Comparison of ENCODE assay signal across 9 cellular contexts in genomic region chr4:169485791-169486742, GRCh38.
DNase-seq lines count a peak whose midpoint lies in the region; ATAC-seq, FAIRE-seq and TF ChIP-seq lines count a peak whose summit lies in the region.
"Had no signal": no experiment of that assay in that cellular context is flagged by ENCODE, and none has a peak within 500 bp of the region (broad histone marks: within the 10 kb centered on the region; RNA-seq: fewer than 3 reads in every experiment).

No MANE protein-coding gene starts in this region.

- CTCF ChIA-PET in BJ (lab: Yijun Ruan, JAX), result interaction anchor here (0.6 to 1.8 kb wide), 15 partner anchors 10 to 562 kb away, joined by 3 to 13 read pairs (median 4); partner anchors contain the start of gene CBR4
- CTCF ChIA-PET in activated CD8-positive, alpha-beta T cell treated with anti-CD3 and anti-CD28 coated beads for 36 hours (lab: Charles Lee), result interaction anchor here (0.8 to 1.7 kb wide), 14 partner anchors 10 to 565 kb away, joined by 3 to 25 read pairs (median 4); no protein-coding TSS in a partner anchor

- peak; percentile 41 for TF ChIP-seq CTCF in BJ (IDR thresholded peaks at IDR 0.05; ENCODE audit: insufficient read depth, low read depth, low read length)
- peak; percentile 77 for TF ChIP-seq CTCF in activated CD8-positive, alpha-beta T cell treated with anti-CD3 and anti-CD28 coated beads for 36 hours (IDR thresholded peaks at IDR 0.05)
- peak; percentile 47 for TF ChIP-seq CTCF in glutamatergic neuron (IDR thresholded peaks at IDR 0.05; ENCODE audit: partially characterized antibody, unreplicated experiment)

- H3K9me3 Mint-ChIP-seq in activated CD8-positive, alpha-beta T cell treated with anti-CD3 and anti-CD28 coated beads for 36 hours, result no peaks in the 10 kb centered on the region
- H3K9me3 Mint-ChIP-seq in glutamatergic neuron (ENCODE audit: unreplicated experiment), result peaks cover 4% of the 10 kb centered on the region

- peak; percentile 80 for FAIRE-seq in GM12892 (lab: Jason Lieb, UNC)

- intact Hi-C loops in activated CD8-positive, alpha-beta T cell treated with anti-CD3 and anti-CD28 coated beads for 36 hours (cut with micrococcal nuclease), result loop anchor here (5.0 kb wide), 1 partner anchor 564 kb away; no protein-coding TSS in a partner anchor

- H3K4me3 Mint-ChIP-seq in activated CD8-positive, alpha-beta T cell treated with anti-CD3 and anti-CD28 coated beads for 36 hours, result no peak overlapping the region
- no peak overlapping the region for H3K4me3 Mint-ChIP-seq in glutamatergic neuron (ENCODE audit: unreplicated experiment)
- H3K4me3 Mint-ChIP-seq: T-helper 17 cell had no signal

- H3K4me3 ChIP-seq in BJ (ENCODE audit: low read depth, low read length), result no peak overlapping the region

- H3K36me3 ChIP-seq in BJ (ENCODE audit: control insufficient read depth, insufficient read depth, low read length), result no peaks in the 10 kb centered on the region

- H3K27me3 Mint-ChIP-seq in activated CD8-positive, alpha-beta T cell treated with anti-CD3 and anti-CD28 coated beads for 36 hours, result no peaks in the 10 kb centered on the region
- no peaks in the 10 kb centered on the region for H3K27me3 Mint-ChIP-seq in glutamatergic neuron (ENCODE audit: unreplicated experiment)
- H3K27me3 Mint-ChIP-seq: T-helper 17 cell had no signal

- ATAC-seq in HG02798 (IDR thresholded peaks at IDR 0.05; ENCODE audit: poor library complexity, unreplicated experiment), result peak; percentile 78
- peak; percentile 51 for ATAC-seq in activated CD8-positive, alpha-beta T cell treated with anti-CD3 and anti-CD28 coated beads for 36 hours
- ATAC-seq: T-helper 17 cell had no signal

- H3K36me3 Mint-ChIP-seq in activated CD8-positive, alpha-beta T cell treated with anti-CD3 and anti-CD28 coated beads for 36 hours (ENCODE audit: low read depth), result peaks cover 9% of the 10 kb centered on the region
- H3K36me3 Mint-ChIP-seq in glutamatergic neuron (ENCODE audit: unreplicated experiment), result peaks cover 21% of the 10 kb centered on the region

- no peak for TF ChIP-seq POLR2A in GM12892 (IDR thresholded peaks at IDR 0.05; ENCODE audit: low read depth, low read length)

- POLR2A ChIA-PET in BJ (lab: Charles Lee), result no interaction called here
- POLR2A ChIA-PET in activated CD8-positive, alpha-beta T cell treated with anti-CD3 and anti-CD28 coated beads for 36 hours (lab: Charles Lee), result no interaction called here

- no peaks in the 10 kb centered on the region for H3K27me3 ChIP-seq in BJ (ENCODE audit: control insufficient read depth, insufficient read depth, low read length)

- no peaks in the 10 kb centered on the region for H3K4me1 Mint-ChIP-seq in activated CD8-positive, alpha-beta T cell treated with anti-CD3 and anti-CD28 coated beads for 36 hours (ENCODE audit: low read depth)
- H3K4me1 Mint-ChIP-seq in glutamatergic neuron (ENCODE audit: low read depth, unreplicated experiment), result peaks cover 8% of the 10 kb centered on the region

- DNase-seq in BJ (ENCODE audit: low read depth) (peak; percentile 16), GM12892 (ENCODE audit: insufficient read length) (no peak), NCI-H2107 (lab: John Stamatoyannopoulos, UW) (peak; percentile 23), glutamatergic neuron (peak; percentile 27), putamen (ENCODE audit: low spot score) (peak; percentile 77)
- DNase-seq in activated CD8-positive, alpha-beta T cell treated with anti-CD3 and anti-CD28 coated beads for 36 hours, result peak; percentile 42
- DNase-seq in effector CD8-positive, alpha-beta T cell (lab: John Stamatoyannopoulos, UW), result no peak

- no peak overlapping the region for H3K27ac Mint-ChIP-seq in activated CD8-positive, alpha-beta T cell treated with anti-CD3 and anti-CD28 coated beads for 36 hours
- peak overlapping the region; percentile 41 for H3K27ac Mint-ChIP-seq in glutamatergic neuron (ENCODE audit: unreplicated experiment)

Comparison
In these comparisons a context has a peak if more than half of its experiments do, and no peak if none do; other contexts are left out.
1. DNase-seq: peak in BJ (single experiment), NCI-H2107 (single experiment), activated CD8-positive, alpha-beta T cell treated with anti-CD3 and anti-CD28 coated beads for 36 hours (single experiment), glutamatergic neuron (single experiment) and putamen (single experiment); none in GM12892 (single experiment) and effector CD8-positive, alpha-beta T cell (single experiment).
2. Peak in every context shown above with its lines, with median percentiles within 50 percentile points of each other: CTCF ChIP-seq.